In the genomic region with DNA sequence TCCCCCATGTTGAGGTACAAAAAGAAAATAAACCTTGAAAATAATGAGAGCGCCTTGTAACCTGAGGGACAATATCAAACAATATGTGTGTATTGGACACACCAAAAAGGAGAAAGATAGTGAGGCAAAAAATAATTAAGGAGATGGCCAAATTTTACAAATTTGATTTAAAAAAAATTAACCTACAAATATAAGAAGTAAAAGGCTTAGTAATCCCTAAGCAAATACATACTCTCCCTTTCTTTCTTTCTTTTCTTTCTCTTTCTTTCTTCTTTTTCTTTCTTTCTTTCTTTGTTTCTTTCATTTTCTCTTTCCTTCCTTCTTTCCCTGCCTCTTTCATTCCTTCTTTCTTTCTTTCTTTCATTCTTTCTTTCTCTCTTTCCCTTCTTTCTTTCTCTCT, we compare ENCODE assay signal across 1 cellular context.
A peak's percentile ranks its signal among the peaks of the same experiment; 100 is the strongest.
TF ChIP-seq lines count a peak whose summit lies in the region.

No MANE protein-coding gene starts in this region.

TF ChIP-seq in K562, 482 proteins besides CTCF, POLR2A, EP300 and RAD21 (continued from another document):
- TF ChIP-seq, protein P1, sequence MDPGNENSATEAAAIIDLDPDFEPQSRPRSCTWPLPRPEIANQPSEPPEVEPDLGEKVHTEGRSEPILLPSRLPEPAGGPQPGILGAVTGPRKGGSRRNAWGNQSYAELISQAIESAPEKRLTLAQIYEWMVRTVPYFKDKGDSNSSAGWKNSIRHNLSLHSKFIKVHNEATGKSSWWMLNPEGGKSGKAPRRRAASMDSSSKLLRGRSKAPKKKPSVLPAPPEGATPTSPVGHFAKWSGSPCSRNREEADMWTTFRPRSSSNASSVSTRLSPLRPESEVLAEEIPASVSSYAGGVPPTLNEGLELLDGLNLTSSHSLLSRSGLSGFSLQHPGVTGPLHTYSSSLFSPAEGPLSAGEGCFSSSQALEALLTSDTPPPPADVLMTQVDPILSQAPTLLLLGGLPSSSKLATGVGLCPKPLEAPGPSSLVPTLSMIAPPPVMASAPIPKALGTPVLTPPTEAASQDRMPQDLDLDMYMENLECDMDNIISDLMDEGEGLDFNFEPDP (CRISPR knock-in tag; IDR thresholded peaks at IDR 0.05), result no peak
- TF ChIP-seq, protein P2, sequence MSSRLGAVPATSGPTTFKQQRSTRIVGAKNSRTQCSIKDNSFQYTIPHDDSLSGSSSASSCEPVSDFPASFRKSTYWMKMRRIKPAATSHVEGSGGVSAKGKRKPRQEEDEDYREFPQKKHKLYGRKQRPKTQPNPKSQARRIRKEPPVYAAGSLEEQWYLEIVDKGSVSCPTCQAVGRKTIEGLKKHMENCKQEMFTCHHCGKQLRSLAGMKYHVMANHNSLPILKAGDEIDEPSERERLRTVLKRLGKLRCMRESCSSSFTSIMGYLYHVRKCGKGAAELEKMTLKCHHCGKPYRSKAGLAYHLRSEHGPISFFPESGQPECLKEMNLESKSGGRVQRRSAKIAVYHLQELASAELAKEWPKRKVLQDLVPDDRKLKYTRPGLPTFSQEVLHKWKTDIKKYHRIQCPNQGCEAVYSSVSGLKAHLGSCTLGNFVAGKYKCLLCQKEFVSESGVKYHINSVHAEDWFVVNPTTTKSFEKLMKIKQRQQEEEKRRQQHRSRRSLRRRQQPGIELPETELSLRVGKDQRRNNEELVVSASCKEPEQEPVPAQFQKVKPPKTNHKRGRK (tag; IDR thresholded peaks at IDR 0.05), result 0 out of 2 replicates have a peak, but pooled peaks have one; percentile 9
- no peak for TF ChIP-seq ZNF282 (CRISPR knock-in tag; IDR thresholded peaks at IDR 0.05)
- no peak for TF ChIP-seq ZNF24 (IDR thresholded peaks at IDR 0.05)
- no peak for TF ChIP-seq ZNF232 (CRISPR knock-in tag; IDR thresholded peaks at IDR 0.05)
- TF ChIP-seq, protein P3, sequence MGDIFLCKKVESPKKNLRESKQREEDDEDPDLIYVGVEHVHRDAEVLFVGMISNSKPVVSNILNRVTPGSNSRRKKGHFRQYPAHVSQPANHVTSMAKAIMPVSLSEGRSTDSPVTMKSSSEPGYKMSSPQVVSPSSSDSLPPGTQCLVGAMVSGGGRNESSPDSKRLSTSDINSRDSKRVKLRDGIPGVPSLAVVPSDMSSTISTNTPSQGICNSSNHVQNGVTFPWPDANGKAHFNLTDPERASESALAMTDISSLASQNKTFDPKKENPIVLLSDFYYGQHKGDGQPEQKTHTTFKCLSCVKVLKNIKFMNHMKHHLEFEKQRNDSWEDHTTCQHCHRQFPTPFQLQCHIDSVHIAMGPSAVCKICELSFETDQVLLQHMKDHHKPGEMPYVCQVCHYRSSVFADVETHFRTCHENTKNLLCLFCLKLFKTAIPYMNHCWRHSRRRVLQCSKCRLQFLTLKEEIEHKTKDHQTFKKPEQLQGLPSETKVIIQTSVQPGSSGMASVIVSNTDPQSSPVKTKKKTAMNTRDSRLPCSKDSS (IDR thresholded peaks at IDR 0.05; ENCODE audit: low read depth, partially characterized antibody), result no peak
